ENCODE assay signal across 31 cellular contexts in the genomic region with DNA sequence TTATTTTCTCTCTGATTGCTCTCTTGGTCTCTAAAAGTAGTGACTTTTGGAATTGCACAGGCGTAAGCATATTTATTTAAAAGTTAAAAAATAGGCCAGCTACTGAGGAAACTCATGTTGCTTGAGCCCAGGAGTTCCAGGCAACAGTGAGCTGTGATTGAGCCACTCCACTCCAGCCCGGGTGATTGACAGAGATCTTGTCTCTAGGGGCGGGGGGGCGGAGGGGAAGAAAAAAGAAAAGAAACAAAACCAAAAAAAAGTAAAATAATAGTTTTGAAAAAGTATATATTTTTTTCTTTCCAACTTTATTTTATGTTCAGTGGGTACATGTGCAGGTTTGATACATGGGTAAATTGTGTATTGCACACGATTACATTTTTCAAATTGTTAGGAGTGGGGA. TPM values are rescaled to one million over a fixed set of nuclear protein-coding genes. Genes with fewer than 3 reads are reported as not detected.
DNase-seq lines count a peak whose midpoint lies in the region; ATAC-seq, FAIRE-seq and TF ChIP-seq lines count a peak whose summit lies in the region.
"Had no signal": no experiment of that assay in that cellular context is flagged by ENCODE, and none has a peak within 500 bp of the region (broad histone marks: within the 10 kb centered on the region; RNA-seq: fewer than 3 reads in every experiment).

No MANE protein-coding gene starts in this region.

- intact Hi-C loops in K562 (cut with micrococcal nuclease): no loop called here

- H3K4me2 ChIP-seq in K562 (ENCODE audit: insufficient read depth, low read length): no peak overlapping the region
- H3K4me2 ChIP-seq: A549; BLaER1; BLaER1 treated with 17β-estradiol and CSF1 and Interleukin-3, amounts not matched to agents 10 nM and 100 nM had no signal

- H3K27me3 ChIP-seq in K562 (ENCODE audit: control insufficient read depth in 2 of 2, insufficient read depth in 2 of 2, low read length in 2 of 2): peaks cover 7 to 17% of the 10 kb centered on the region in 2 experiments; a peak in 3 of 5 replicates
- H3K27me3 ChIP-seq: BE2C; BLaER1; BLaER1 treated with 17β-estradiol and CSF1 and Interleukin-3, amounts not matched to agents 10 nM and 100 nM had no signal

- no peak for ATAC-seq in K562
- ATAC-seq: A549; CD8-positive, alpha-beta T cell had no signal

- WGBS in K562 (ENCODE audit: insufficient coverage, low coverage, missing lambda C conversion rate): 2% methylated on average over 4 of the region's 5 CpGs

- H3K9me1 ChIP-seq in K562 (ENCODE audit: control insufficient read depth, insufficient read depth, low read length): no peaks in the 10 kb centered on the region

- H4K20me1 ChIP-seq in K562 (replicated peaks; ENCODE audit: control insufficient read depth, insufficient read depth, low read length): 0 out of 2 replicates have a peak, but pooled peaks cover 2% of the 10 kb centered on the region
- H4K20me1 ChIP-seq: BLaER1; BLaER1 treated with 17β-estradiol and CSF1 and Interleukin-3, amounts not matched to agents 10 nM and 100 nM had no signal

- no peak for TF ChIP-seq EP300 in K562 (IDR thresholded peaks at IDR 0.05; ENCODE audit: low read length)

- FAIRE-seq in K562 (lab: Jason Lieb, UNC): no peak
- FAIRE-seq: A204.1, D721Med had no signal

- no peak overlapping the region for H3K9ac ChIP-seq in K562 (ENCODE audit: insufficient read depth in 1 of 2, low read depth in 2 of 2, low read length in 2 of 2)
- H3K9ac ChIP-seq: BLaER1; BLaER1 treated with 17β-estradiol and CSF1 and Interleukin-3, amounts not matched to agents 10 nM and 100 nM had no signal

- CTCF ChIA-PET in K562 (lab: Yijun Ruan, JAX; ENCODE audit: low intra/inter-chr PET ratio): no interaction called here

- no TSS peak for BruUV-seq in K562 (replicated peaks; lab: Mats Ljungman, UMichigan)

- in situ Hi-C loops in K562 (cut with MboI): no loop called here

- no peak overlapping the region for H3K27ac ChIP-seq in K562 (ENCODE audit: extremely low read depth, low read depth, low read length)
- H3K27ac ChIP-seq: 22Rv1; A549; BLaER1; BLaER1 treated with 17β-estradiol and CSF1 and Interleukin-3, amounts not matched to agents 10 nM and 100 nM; C4-2B had no signal

- H2AFZ ChIP-seq in K562 (ENCODE audit: low read depth, low read length): no peak overlapping the region

- DNase-seq in NCI-H82 (lab: John Stamatoyannopoulos, UW): peak; percentile 35
- no peak for DNase-seq in NCI-H82 treated with DMSO at 0.1 percent for 48 hours (lab: John Stamatoyannopoulos, UW; ENCODE audit: unreplicated experiment)
- no peak for DNase-seq in K562 (ENCODE audit: extremely low read depth in 1 of 4, low spot score in 3 of 4)
- DNase-seq in stimulated activated CD4-positive, alpha-beta T cell treated with anti-CD3 and anti-CD28 coated beads, Interleukin-2, amount 100 ng/mL, for 24 hours: no peak
- DNase-seq: 8988T; ACHN; AML-193; BE2C; C1 segment of cervical spinal cord; Caco-2; Calu3; CD4-positive, alpha-beta memory T cell; CD4-positive, alpha-beta T cell; CD4-positive, CD25-positive, alpha-beta regulatory T cell; CD8-positive, alpha-beta memory T cell; CD8-positive, alpha-beta T cell; COR-L47; DMS 273 treated with DMSO at 0.1 percent for 48 hours; DMS153; DMS53; DMS79; DMS79 treated with DMSO at 0.1 percent for 48 hours; DND-41; EL had no signal

- H3K9me3 ChIP-seq in K562 (replicated peaks; ENCODE audit: control insufficient read depth, insufficient read depth, low read depth, low read length): no peaks in the 10 kb centered on the region
- H3K9me3 ChIP-seq: BE2C, Caco-2 had no signal

- TF ChIP-seq RAD21 in K562 (CRISPR knock-in tag; conservative IDR thresholded peaks at IDR 0.05 in 1 of 2, IDR thresholded peaks at IDR 0.05 in 1 of 2): no peak

- no peak for TF ChIP-seq CTCF in K562 (IDR thresholded peaks at IDR 0.05 in 2 of 3, conservative IDR thresholded peaks at IDR 0.05 in 1 of 3; ENCODE audit: insufficient read depth in 2 of 3, low read depth in 1 of 3, low read length in 3 of 3)

- H3K36me3 ChIP-seq in K562 (ENCODE audit: control insufficient read depth, insufficient read depth, low read length): no peaks in the 10 kb centered on the region
- H3K36me3 ChIP-seq: BE2C; BLaER1; BLaER1 treated with 17β-estradiol and CSF1 and Interleukin-3, amounts not matched to agents 10 nM and 100 nM had no signal

- no peaks in the 10 kb centered on the region for H3K4me1 ChIP-seq in K562 (replicated peaks in 1 of 2; ENCODE audit: control insufficient read depth in 2 of 2, insufficient read depth in 2 of 2, low read length in 2 of 2)
- H3K4me1 ChIP-seq: A549, BE2C, BLaER1, Caco-2 had no signal

- TF ChIP-seq POLR2A in K562 (conservative IDR thresholded peaks at IDR 0.05): no peak

- no peaks in the 10 kb centered on the region for H3K79me2 ChIP-seq in K562 (ENCODE audit: control insufficient read depth, insufficient read depth, low read length)

- POLR2A ChIA-PET in K562 (lab: Yijun Ruan, JAX): no interaction called here

- no peak overlapping the region for H3K4me3 ChIP-seq in K562
- H3K4me3 ChIP-seq: A549; BLaER1; BLaER1 treated with 17β-estradiol and CSF1 and Interleukin-3, amounts not matched to agents 10 nM and 100 nM had no signal

TF ChIP-seq in K562, 482 proteins besides CTCF, POLR2A, EP300 and RAD21 (continues in another document):
- TF ChIP-seq ZNF316 (IDR thresholded peaks at IDR 0.05): no peak
- no peak for TF ChIP-seq ATF4 (CRISPR knock-in tag; IDR thresholded peaks at IDR 0.05)
- TF ChIP-seq FUS (optimal IDR thresholded peaks at IDR 0.05; ENCODE audit: low read depth, low read length): no peak
- TF ChIP-seq RFX5 (IDR thresholded peaks at IDR 0.05; ENCODE audit: low read depth, low read length): no peak
- no peak for TF ChIP-seq NONO (IDR thresholded peaks at IDR 0.05; ENCODE audit: low read depth in 2 of 2, low read length in 1 of 2)
- TF ChIP-seq JUND (IDR thresholded peaks at IDR 0.05; ENCODE audit: borderline replicate concordance, low read depth, low read length): no peak
- TF ChIP-seq JUND (tag; IDR thresholded peaks at IDR 0.05; ENCODE audit: borderline replicate concordance, low read depth, low read length): no peak
- TF ChIP-seq XRCC4 (IDR thresholded peaks at IDR 0.05; ENCODE audit: extremely low read depth, insufficient read depth, insufficient read length): no peak
- TF ChIP-seq NR1H2 (CRISPR knock-in tag; IDR thresholded peaks at IDR 0.05): no peak

RNA-seq across cellular contexts. Expression of gene RAB11FIP5, which starts 18.0 kb away (rescaled TPM):
- 19.7 and 27.7 TPM in 2 replicates for total RNA-seq in K562 (2011; cell fraction: chromatin; rRNA removed; ENCODE audit: low replicate concordance)
- total RNA-seq in K562 (2011; cell fraction: nucleolus; rRNA removed): 8.7 and 10.0 TPM in 2 replicates
- total RNA-seq in K562 (2011; cell fraction: nucleoplasm; rRNA removed): 11.7 and 15.4 TPM in 2 replicates
- total RNA-seq in K562 (2014; rRNA removed) (5.7 and 7.0 TPM in 2 replicates), K562 (2014; rRNA removed; fragmentation: Illumina TruSeq; extraction: Trizol) (6.7 and 6.8 TPM in 2 replicates), K562 (2015; rRNA removed; fragmentation: Illumina TruSeq; extraction: Trizol) (3.4 and 3.7 TPM in 2 replicates), K562 (2021) (8.6 and 9.1 TPM in 2 replicates)
- polyA plus RNA-seq in K562 (2011; rRNA removed) (11.3 and 14.4 TPM in 2 replicates), K562 (2014; fragmentation: Illumina TruSeq; extraction: Trizol) (8.0 and 8.3 TPM in 2 replicates), K562 (2014; fragmentation: Nextera tagmentation; extraction: Ambion mirVana) (1 to 10 TPM; 1.7 TPM), K562 (2014; rRNA removed) (5.7 and 6.4 TPM in 2 replicates)
- polyA plus RNA-seq in K562 (2011; cell fraction: cytosol; rRNA removed): 6.8 and 8.8 TPM in 2 replicates
- 12.0 and 16.7 TPM in 2 replicates for polyA plus RNA-seq in K562 (2011; cell fraction: nucleus; rRNA removed)
- 5.9 and 6.3 TPM in 2 replicates for polyA plus RNA-seq in K562 (2012)
- polyA minus RNA-seq in K562 (2011; rRNA and poly(A)+ RNA removed): 10.6 and 16.9 TPM in 2 replicates
- 5.8 and 8.8 TPM in 2 replicates for polyA minus RNA-seq in K562 (2011; cell fraction: cytosol; rRNA and poly(A)+ RNA removed)
- 4.4 and 5.0 TPM in 2 replicates for polyA minus RNA-seq in K562 (2011; cell fraction: nucleus; rRNA and poly(A)+ RNA removed)

RNA-seq across cellular contexts. Expression of gene SFXN5, which starts 59.3 kb away (rescaled TPM):
- 75.2 and 92.0 TPM in 2 replicates for total RNA-seq in K562 (2011; cell fraction: chromatin; rRNA removed; ENCODE audit: low replicate concordance)
- total RNA-seq in K562 (2011; cell fraction: nucleolus; rRNA removed): 41.8 and 49.7 TPM in 2 replicates
- 41.6 and 73.8 TPM in 2 replicates for total RNA-seq in K562 (2011; cell fraction: nucleoplasm; rRNA removed)
- total RNA-seq in K562 (2014; rRNA removed) (13.8 and 19.9 TPM in 2 replicates), K562 (2014; rRNA removed; fragmentation: Illumina TruSeq; extraction: Trizol) (12.4 and 14.1 TPM in 2 replicates), K562 (2015; rRNA removed; fragmentation: Illumina TruSeq; extraction: Trizol) (18.0 and 19.4 TPM in 2 replicates), K562 (2021) (21.3 and 21.6 TPM in 2 replicates)
- polyA plus RNA-seq in K562 (2011; rRNA removed) (18.2 and 22.6 TPM in 2 replicates), K562 (2014; fragmentation: Illumina TruSeq; extraction: Trizol) (16.0 and 17.4 TPM in 2 replicates), K562 (2014; fragmentation: Nextera tagmentation; extraction: Ambion mirVana) (10 to 100 TPM in 1 of 2 experiments, 1 to 10 TPM in 1; 8.3 to 13.4 TPM), K562 (2014; rRNA removed) (21.2 and 22.3 TPM in 2 replicates)
- polyA plus RNA-seq in K562 (2011; cell fraction: cytosol; rRNA removed): 19.2 and 31.7 TPM in 2 replicates
- polyA plus RNA-seq in K562 (2011; cell fraction: nucleus; rRNA removed): 45.6 and 116 TPM in 2 replicates
- polyA plus RNA-seq in K562 (2012): 14.9 and 19.8 TPM in 2 replicates
- polyA minus RNA-seq in K562 (2011; rRNA and poly(A)+ RNA removed): 12.5 and 28.7 TPM in 2 replicates
- 8.7 TPM in 2 replicates for polyA minus RNA-seq in K562 (2011; cell fraction: cytosol; rRNA and poly(A)+ RNA removed)
- polyA minus RNA-seq in K562 (2011; cell fraction: nucleus; rRNA and poly(A)+ RNA removed): 19.1 and 26.1 TPM in 2 replicates
